2 cellular contexts compared by ENCODE assay signal in the genomic region with DNA sequence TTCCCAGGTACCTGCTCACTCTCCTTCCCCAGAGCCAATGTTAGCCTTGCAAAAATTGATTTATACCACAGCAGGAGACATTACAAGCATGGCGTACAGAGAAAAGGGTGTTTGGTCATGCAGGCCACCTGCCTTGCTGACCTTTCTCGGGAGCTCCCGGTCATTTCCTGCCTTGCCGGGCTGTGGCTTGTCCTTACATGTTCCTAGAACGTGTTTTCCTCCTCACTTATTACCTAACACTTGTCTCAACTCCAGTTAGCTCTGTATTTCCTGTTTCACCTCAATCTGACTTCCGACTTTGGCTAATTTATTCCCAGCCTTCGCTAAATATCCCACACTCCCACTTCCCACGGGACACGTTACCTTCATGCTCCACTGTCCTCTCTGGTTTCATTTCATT.
TF ChIP-seq lines count a peak whose summit lies in the region.

No MANE protein-coding gene starts in this region.

TF ChIP-seq in GM23338, 12 proteins besides CTCF, POLR2A, EP300 and RAD21:
- TF ChIP-seq ZNF114 (CRISPR knock-in tag; IDR thresholded peaks at IDR 0.05) (no peak), NANOG (IDR thresholded peaks at IDR 0.05; ENCODE audit: borderline replicate concordance) (no peak), EZH2 (IDR thresholded peaks at IDR 0.05; ENCODE audit: low read depth, unreplicated experiment) (no peak), STAT1 (IDR thresholded peaks at IDR 0.05; ENCODE audit: unreplicated experiment) (no peak), CREB1 (CRISPR knock-in tag; IDR thresholded peaks at IDR 0.05; ENCODE audit: low read depth) (no peak)
- TF ChIP-seq, protein P1, sequence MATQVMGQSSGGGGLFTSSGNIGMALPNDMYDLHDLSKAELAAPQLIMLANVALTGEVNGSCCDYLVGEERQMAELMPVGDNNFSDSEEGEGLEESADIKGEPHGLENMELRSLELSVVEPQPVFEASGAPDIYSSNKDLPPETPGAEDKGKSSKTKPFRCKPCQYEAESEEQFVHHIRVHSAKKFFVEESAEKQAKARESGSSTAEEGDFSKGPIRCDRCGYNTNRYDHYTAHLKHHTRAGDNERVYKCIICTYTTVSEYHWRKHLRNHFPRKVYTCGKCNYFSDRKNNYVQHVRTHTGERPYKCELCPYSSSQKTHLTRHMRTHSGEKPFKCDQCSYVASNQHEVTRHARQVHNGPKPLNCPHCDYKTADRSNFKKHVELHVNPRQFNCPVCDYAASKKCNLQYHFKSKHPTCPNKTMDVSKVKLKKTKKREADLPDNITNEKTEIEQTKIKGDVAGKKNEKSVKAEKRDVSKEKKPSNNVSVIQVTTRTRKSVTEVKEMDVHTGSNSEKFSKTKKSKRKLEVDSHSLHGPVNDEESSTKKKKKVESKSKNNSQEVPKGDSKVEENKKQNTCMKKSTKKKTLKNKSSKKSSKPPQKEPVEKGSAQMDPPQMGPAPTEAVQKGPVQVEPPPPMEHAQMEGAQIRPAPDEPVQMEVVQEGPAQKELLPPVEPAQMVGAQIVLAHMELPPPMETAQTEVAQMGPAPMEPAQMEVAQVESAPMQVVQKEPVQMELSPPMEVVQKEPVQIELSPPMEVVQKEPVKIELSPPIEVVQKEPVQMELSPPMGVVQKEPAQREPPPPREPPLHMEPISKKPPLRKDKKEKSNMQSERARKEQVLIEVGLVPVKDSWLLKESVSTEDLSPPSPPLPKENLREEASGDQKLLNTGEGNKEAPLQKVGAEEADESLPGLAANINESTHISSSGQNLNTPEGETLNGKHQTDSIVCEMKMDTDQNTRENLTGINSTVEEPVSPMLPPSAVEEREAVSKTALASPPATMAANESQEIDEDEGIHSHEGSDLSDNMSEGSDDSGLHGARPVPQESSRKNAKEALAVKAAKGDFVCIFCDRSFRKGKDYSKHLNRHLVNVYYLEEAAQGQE (IDR thresholded peaks at IDR 0.05; ENCODE audit: unreplicated experiment) = no peak
- TF ChIP-seq, protein P2, sequence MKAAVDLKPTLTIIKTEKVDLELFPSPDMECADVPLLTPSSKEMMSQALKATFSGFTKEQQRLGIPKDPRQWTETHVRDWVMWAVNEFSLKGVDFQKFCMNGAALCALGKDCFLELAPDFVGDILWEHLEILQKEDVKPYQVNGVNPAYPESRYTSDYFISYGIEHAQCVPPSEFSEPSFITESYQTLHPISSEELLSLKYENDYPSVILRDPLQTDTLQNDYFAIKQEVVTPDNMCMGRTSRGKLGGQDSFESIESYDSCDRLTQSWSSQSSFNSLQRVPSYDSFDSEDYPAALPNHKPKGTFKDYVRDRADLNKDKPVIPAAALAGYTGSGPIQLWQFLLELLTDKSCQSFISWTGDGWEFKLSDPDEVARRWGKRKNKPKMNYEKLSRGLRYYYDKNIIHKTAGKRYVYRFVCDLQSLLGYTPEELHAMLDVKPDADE (IDR thresholded peaks at IDR 0.05) = no peak
- TF ChIP-seq, protein P3, sequence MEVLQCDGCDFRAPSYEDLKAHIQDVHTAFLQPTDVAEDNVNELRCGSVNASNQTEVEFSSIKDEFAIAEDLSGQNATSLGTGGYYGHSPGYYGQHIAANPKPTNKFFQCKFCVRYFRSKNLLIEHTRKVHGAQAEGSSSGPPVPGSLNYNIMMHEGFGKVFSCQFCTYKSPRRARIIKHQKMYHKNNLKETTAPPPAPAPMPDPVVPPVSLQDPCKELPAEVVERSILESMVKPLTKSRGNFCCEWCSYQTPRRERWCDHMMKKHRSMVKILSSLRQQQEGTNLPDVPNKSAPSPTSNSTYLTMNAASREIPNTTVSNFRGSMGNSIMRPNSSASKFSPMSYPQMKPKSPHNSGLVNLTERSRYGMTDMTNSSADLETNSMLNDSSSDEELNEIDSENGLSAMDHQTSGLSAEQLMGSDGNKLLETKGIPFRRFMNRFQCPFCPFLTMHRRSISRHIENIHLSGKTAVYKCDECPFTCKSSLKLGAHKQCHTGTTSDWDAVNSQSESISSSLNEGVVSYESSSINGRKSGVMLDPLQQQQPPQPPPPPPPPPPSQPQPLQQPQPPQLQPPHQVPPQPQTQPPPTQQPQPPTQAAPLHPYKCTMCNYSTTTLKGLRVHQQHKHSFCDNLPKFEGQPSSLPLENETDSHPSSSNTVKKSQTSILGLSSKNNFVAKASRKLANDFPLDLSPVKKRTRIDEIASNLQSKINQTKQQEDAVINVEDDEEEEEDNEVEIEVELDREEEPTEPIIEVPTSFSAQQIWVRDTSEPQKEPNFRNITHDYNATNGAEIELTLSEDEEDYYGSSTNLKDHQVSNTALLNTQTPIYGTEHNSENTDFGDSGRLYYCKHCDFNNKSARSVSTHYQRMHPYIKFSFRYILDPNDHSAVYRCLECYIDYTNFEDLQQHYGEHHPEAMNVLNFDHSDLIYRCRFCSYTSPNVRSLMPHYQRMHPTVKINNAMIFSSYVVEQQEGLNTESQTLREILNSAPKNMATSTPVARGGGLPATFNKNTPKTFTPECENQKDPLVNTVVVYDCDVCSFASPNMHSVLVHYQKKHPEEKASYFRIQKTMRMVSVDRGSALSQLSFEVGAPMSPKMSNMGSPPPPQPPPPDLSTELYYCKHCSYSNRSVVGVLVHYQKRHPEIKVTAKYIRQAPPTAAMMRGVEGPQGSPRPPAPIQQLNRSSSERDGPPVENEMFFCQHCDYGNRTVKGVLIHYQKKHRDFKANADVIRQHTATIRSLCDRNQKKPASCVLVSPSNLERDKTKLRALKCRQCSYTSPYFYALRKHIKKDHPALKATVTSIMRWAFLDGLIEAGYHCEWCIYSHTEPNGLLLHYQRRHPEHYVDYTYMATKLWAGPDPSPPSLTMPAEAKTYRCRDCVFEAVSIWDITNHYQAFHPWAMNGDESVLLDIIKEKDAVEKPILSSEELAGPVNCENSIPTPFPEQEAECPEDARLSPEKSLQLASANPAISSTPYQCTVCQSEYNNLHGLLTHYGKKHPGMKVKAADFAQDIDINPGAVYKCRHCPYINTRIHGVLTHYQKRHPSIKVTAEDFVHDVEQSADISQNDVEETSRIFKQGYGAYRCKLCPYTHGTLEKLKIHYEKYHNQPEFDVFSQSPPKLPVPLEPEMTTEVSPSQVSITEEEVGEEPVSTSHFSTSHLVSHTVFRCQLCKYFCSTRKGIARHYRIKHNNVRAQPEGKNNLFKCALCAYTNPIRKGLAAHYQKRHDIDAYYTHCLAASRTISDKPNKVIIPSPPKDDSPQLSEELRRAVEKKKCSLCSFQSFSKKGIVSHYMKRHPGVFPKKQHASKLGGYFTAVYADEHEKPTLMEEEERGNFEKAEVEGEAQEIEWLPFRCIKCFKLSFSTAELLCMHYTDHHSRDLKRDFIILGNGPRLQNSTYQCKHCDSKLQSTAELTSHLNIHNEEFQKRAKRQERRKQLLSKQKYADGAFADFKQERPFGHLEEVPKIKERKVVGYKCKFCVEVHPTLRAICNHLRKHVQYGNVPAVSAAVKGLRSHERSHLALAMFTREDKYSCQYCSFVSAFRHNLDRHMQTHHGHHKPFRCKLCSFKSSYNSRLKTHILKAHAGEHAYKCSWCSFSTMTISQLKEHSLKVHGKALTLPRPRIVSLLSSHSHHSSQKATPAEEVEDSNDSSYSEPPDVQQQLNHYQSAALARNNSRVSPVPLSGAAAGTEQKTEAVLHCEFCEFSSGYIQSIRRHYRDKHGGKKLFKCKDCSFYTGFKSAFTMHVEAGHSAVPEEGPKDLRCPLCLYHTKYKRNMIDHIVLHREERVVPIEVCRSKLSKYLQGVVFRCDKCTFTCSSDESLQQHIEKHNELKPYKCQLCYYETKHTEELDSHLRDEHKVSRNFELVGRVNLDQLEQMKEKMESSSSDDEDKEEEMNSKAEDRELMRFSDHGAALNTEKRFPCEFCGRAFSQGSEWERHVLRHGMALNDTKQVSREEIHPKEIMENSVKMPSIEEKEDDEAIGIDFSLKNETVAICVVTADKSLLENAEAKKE (CRISPR knock-in tag; IDR thresholded peaks at IDR 0.05) = no peak
TF ChIP-seq in GM23338: peak in this region for 0.

TF ChIP-seq in K562, 482 proteins besides CTCF, POLR2A, EP300 and RAD21:
- TF ChIP-seq ADNP (tag; IDR thresholded peaks at IDR 0.05) (no peak), TFAM (CRISPR knock-in tag; conservative IDR thresholded peaks at IDR 0.05) (no peak), POU5F1 (IDR thresholded peaks at IDR 0.05; ENCODE audit: borderline replicate concordance, low read depth, low read length, partially characterized antibody) (no peak), NR2C2 (CRISPR knock-in tag; IDR thresholded peaks at IDR 0.05) (no peak), NR2C2 (tag; IDR thresholded peaks at IDR 0.05) (peak; percentile 54; the same call in 1 of the 2 replicates), POLR2G (IDR thresholded peaks at IDR 0.05; ENCODE audit: low read depth, low read length) (no peak), GABPA (tag; conservative IDR thresholded peaks at IDR 0.05; ENCODE audit: low read depth) (peak; percentile 58), SMARCB1 (IDR thresholded peaks at IDR 0.05; ENCODE audit: insufficient read length, low read depth) (no peak), TOE1 (IDR thresholded peaks at IDR 0.05; ENCODE audit: borderline replicate concordance) (no peak), TOE1 (CRISPR knock-in tag; IDR thresholded peaks at IDR 0.05; ENCODE audit: borderline replicate concordance, low read depth) (no peak), LEF1 (IDR thresholded peaks at IDR 0.05) (no peak), ZNF408 (CRISPR knock-in tag; IDR thresholded peaks at IDR 0.05; ENCODE audit: low read depth) (no peak)
- TF ChIP-seq, protein P4, sequence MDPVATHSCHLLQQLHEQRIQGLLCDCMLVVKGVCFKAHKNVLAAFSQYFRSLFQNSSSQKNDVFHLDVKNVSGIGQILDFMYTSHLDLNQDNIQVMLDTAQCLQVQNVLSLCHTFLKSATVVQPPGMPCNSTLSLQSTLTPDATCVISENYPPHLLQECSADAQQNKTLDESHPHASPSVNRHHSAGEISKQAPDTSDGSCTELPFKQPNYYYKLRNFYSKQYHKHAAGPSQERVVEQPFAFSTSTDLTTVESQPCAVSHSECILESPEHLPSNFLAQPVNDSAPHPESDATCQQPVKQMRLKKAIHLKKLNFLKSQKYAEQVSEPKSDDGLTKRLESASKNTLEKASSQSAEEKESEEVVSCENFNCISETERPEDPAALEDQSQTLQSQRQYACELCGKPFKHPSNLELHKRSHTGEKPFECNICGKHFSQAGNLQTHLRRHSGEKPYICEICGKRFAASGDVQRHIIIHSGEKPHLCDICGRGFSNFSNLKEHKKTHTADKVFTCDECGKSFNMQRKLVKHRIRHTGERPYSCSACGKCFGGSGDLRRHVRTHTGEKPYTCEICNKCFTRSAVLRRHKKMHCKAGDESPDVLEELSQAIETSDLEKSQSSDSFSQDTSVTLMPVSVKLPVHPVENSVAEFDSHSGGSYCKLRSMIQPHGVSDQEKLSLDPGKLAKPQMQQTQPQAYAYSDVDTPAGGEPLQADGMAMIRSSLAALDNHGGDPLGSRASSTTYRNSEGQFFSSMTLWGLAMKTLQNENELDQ (CRISPR knock-in tag; IDR thresholded peaks at IDR 0.05; ENCODE audit: borderline replicate concordance) = no peak
- TF ChIP-seq, protein P5, sequence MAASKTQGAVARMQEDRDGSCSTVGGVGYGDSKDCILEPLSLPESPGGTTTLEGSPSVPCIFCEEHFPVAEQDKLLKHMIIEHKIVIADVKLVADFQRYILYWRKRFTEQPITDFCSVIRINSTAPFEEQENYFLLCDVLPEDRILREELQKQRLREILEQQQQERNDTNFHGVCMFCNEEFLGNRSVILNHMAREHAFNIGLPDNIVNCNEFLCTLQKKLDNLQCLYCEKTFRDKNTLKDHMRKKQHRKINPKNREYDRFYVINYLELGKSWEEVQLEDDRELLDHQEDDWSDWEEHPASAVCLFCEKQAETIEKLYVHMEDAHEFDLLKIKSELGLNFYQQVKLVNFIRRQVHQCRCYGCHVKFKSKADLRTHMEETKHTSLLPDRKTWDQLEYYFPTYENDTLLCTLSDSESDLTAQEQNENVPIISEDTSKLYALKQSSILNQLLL (CRISPR knock-in tag; IDR thresholded peaks at IDR 0.05; ENCODE audit: borderline replicate concordance) = no peak
- TF ChIP-seq, protein P6, sequence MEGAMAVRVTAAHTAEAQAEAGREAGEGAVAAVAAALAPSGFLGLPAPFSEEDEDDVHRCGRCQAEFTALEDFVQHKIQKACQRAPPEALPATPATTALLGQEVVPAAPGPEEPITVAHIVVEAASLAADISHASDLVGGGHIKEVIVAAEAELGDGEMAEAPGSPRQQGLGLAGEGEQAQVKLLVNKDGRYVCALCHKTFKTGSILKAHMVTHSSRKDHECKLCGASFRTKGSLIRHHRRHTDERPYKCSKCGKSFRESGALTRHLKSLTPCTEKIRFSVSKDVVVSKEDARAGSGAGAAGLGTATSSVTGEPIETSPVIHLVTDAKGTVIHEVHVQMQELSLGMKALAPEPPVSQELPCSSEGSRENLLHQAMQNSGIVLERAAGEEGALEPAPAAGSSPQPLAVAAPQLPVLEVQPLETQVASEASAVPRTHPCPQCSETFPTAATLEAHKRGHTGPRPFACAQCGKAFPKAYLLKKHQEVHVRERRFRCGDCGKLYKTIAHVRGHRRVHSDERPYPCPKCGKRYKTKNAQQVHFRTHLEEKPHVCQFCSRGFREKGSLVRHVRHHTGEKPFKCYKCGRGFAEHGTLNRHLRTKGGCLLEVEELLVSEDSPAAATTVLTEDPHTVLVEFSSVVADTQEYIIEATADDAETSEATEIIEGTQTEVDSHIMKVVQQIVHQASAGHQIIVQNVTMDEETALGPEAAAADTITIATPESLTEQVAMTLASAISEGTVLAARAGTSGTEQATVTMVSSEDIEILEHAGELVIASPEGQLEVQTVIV (CRISPR knock-in tag; IDR thresholded peaks at IDR 0.05; ENCODE audit: borderline replicate concordance) = no peak
- TF ChIP-seq, protein P7, sequence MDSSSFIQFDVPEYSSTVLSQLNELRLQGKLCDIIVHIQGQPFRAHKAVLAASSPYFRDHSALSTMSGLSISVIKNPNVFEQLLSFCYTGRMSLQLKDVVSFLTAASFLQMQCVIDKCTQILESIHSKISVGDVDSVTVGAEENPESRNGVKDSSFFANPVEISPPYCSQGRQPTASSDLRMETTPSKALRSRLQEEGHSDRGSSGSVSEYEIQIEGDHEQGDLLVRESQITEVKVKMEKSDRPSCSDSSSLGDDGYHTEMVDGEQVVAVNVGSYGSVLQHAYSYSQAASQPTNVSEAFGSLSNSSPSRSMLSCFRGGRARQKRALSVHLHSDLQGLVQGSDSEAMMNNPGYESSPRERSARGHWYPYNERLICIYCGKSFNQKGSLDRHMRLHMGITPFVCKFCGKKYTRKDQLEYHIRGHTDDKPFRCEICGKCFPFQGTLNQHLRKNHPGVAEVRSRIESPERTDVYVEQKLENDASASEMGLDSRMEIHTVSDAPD (CRISPR knock-in tag; IDR thresholded peaks at IDR 0.05) = no peak
- TF ChIP-seq, protein P8, sequence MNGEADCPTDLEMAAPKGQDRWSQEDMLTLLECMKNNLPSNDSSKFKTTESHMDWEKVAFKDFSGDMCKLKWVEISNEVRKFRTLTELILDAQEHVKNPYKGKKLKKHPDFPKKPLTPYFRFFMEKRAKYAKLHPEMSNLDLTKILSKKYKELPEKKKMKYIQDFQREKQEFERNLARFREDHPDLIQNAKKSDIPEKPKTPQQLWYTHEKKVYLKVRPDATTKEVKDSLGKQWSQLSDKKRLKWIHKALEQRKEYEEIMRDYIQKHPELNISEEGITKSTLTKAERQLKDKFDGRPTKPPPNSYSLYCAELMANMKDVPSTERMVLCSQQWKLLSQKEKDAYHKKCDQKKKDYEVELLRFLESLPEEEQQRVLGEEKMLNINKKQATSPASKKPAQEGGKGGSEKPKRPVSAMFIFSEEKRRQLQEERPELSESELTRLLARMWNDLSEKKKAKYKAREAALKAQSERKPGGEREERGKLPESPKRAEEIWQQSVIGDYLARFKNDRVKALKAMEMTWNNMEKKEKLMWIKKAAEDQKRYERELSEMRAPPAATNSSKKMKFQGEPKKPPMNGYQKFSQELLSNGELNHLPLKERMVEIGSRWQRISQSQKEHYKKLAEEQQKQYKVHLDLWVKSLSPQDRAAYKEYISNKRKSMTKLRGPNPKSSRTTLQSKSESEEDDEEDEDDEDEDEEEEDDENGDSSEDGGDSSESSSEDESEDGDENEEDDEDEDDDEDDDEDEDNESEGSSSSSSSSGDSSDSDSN (IDR thresholded peaks at IDR 0.05; ENCODE audit: borderline replicate concordance in 1 of 2, low read depth in 2 of 2, low read length in 2 of 2) = no peak
